In the genomic region with DNA sequence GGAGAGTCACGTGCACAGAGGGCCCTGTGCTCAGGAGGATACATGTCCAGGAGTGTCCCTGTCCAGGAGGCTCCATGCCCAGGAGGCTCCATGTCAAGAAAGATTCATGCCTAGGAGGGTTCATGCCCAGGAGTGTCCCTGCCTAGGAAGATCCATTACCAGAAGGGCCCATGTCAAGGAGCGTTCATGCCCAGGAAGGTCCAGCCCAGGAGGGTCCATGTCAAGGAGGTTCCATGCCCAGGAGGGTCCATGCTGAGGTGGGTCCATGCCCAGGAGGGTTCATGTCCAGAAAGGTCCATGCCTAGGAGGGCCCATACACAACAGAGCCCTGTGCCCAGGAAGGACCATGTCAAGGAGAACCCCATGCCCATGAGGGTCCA, we compare ENCODE assay signal across 1 cellular context.
TF ChIP-seq lines count a peak whose summit lies in the region.

No MANE protein-coding gene starts in this region.

TF ChIP-seq in HepG2, 621 proteins besides CTCF, POLR2A, EP300 and RAD21:
- TF ChIP-seq SSRP1 (CRISPR knock-in tag; IDR thresholded peaks at IDR 0.05) (0 out of 2 replicates have a peak, but pooled peaks have one; percentile 36), ZSCAN29 (CRISPR knock-in tag; conservative IDR thresholded peaks at IDR 0.05) (no peak), ZC3H13 (CRISPR knock-in tag; IDR thresholded peaks at IDR 0.05) (0 out of 2 replicates have a peak, but pooled peaks have one; percentile 42), POLR2G (IDR thresholded peaks at IDR 0.05; ENCODE audit: low read depth, low read length) (peak; percentile 20; the same call in 1 of the 2 replicates), KDM2A (CRISPR knock-in tag; IDR thresholded peaks at IDR 0.05; ENCODE audit: borderline replicate concordance, low read depth) (peak; percentile 32; the same call in 1 of the 2 replicates), PAF1 (CRISPR knock-in tag; IDR thresholded peaks at IDR 0.05) (peak; percentile 38; the same call in 1 of the 2 replicates), ZNF3 (CRISPR knock-in tag; IDR thresholded peaks at IDR 0.05) (no peak), ZNF136 (CRISPR knock-in tag; IDR thresholded peaks at IDR 0.05; ENCODE audit: low read depth) (no peak)
